17 cellular contexts compared by ENCODE assay signal in genomic region chr6:101290346-101290745, GRCh38.
"Had no signal": no experiment of that assay in that cellular context is flagged by ENCODE, and none has a peak within 500 bp of the region (broad histone marks: within the 10 kb centered on the region; RNA-seq: fewer than 3 reads in every experiment).

No MANE protein-coding gene starts in this region.

- H3K27me3 Mint-ChIP-seq: activated B cell treated with CpG ODN at 0.5 μM for 24 hours; effector memory CD8-positive, alpha-beta T cell; naive thymus-derived CD4-positive, alpha-beta T cell; stimulated activated memory B cell treated with anti-CD40 and anti-IgM and Interleukin-4, amounts not matched to agents 10 μg/mL and 1 μg/mL and 100 μg/mL, for 72 hours had no signal

- H3K27me3 ChIP-seq: tibial artery, vagina had no signal

- H3K4me1 Mint-ChIP-seq: activated B cell treated with CpG ODN at 0.5 μM for 24 hours; naive thymus-derived CD4-positive, alpha-beta T cell; stimulated activated memory B cell treated with anti-CD40 and anti-IgM and Interleukin-4, amounts not matched to agents 10 μg/mL and 1 μg/mL and 100 μg/mL, for 72 hours had no signal

- DNase-seq: activated B cell treated with CpG ODN at 0.5 μM for 24 hours; activated CD4-positive, alpha-beta T cell treated with anti-CD3 and anti-CD28 coated beads for 48 hours; activated CD8-positive, alpha-beta memory T cell treated with anti-CD3 and anti-CD28 coated beads, Interleukin-2, amount 50 U/mL, for 48 hours; activated gamma-delta T cell; activated T-cell treated with anti-CD3 and anti-CD28 coated beads, Interleukin-2, amount 50 U/mL, for 72 hours; amygdala; effector memory CD8-positive, alpha-beta T cell; hypothalamus; left ventricle myocardium inferior; naive thymus-derived CD4-positive, alpha-beta T cell; stimulated activated CD4-positive, alpha-beta T cell treated with anti-CD3 and anti-CD28 coated beads, Interleukin-2, amount 100 ng/mL, for 48 hours; tibial artery had no signal

- H3K36me3 Mint-ChIP-seq: stimulated activated memory B cell treated with anti-CD40 and anti-IgM and Interleukin-4, amounts not matched to agents 10 μg/mL and 1 μg/mL and 100 μg/mL, for 72 hours had no signal

- H3K27ac ChIP-seq: epithelial cell of prostate, left ventricle myocardium inferior, tibial artery, vagina had no signal

- H3K4me3 Mint-ChIP-seq: activated B cell treated with CpG ODN at 0.5 μM for 24 hours; activated T-cell treated with anti-CD3 and anti-CD28 coated beads, Interleukin-2, amount 50 U/mL, for 72 hours; brain; effector memory CD8-positive, alpha-beta T cell; naive thymus-derived CD4-positive, alpha-beta T cell; stimulated activated memory B cell treated with anti-CD40 and anti-IgM and Interleukin-4, amounts not matched to agents 10 μg/mL and 1 μg/mL and 100 μg/mL, for 72 hours had no signal

- H3K36me3 ChIP-seq: left ventricle myocardium inferior, tibial artery, vagina had no signal

- H3K27ac Mint-ChIP-seq: activated B cell treated with CpG ODN at 0.5 μM for 24 hours; activated naive CD4-positive, alpha-beta T cell treated with anti-CD3 and anti-CD28 coated beads, Interleukin-2, amount 50 U/mL, for 72 hours; activated T-cell treated with anti-CD3 and anti-CD28 coated beads, Interleukin-2, amount 50 U/mL, for 72 hours; brain; effector memory CD8-positive, alpha-beta T cell; naive thymus-derived CD4-positive, alpha-beta T cell; stimulated activated memory B cell treated with anti-CD40 and anti-IgM and Interleukin-4, amounts not matched to agents 10 μg/mL and 1 μg/mL and 100 μg/mL, for 72 hours had no signal

- ATAC-seq: activated naive CD4-positive, alpha-beta T cell treated with anti-CD3 and anti-CD28 coated beads, Interleukin-2, amount 50 U/mL, for 72 hours; activated T-cell treated with anti-CD3 and anti-CD28 coated beads, Interleukin-2, amount 50 U/mL, for 72 hours; effector memory CD8-positive, alpha-beta T cell; naive thymus-derived CD4-positive, alpha-beta T cell; stimulated activated memory B cell treated with anti-CD40 and anti-IgM and Interleukin-4, amounts not matched to agents 10 μg/mL and 1 μg/mL and 100 μg/mL, for 72 hours had no signal

- H3K9me3 ChIP-seq: left ventricle myocardium inferior, tibial artery, vagina had no signal

- H3K4me3 ChIP-seq: left ventricle myocardium inferior, tibial artery, vagina had no signal

- H3K4me1 ChIP-seq: left ventricle myocardium inferior, tibial artery, vagina had no signal
